Comparison of ENCODE assay signal across 8 cellular contexts in genomic region chr19:58346961-58347929, GRCh38. TPM values are rescaled to one million over a fixed set of nuclear protein-coding genes. Genes with fewer than 3 reads are reported as not detected.
DNase-seq lines count a peak whose midpoint lies in the region; ATAC-seq and TF ChIP-seq lines count a peak whose summit lies in the region.

No MANE protein-coding gene starts in this region.

- H3K27me3 ChIP-seq in foreskin keratinocyte = peaks cover 32% of the 10 kb centered on the region
- peaks cover 65% of the 10 kb centered on the region for H3K27me3 ChIP-seq in neutrophil
- no peaks in the 10 kb centered on the region for H3K27me3 ChIP-seq in testis

- intact Hi-C loops in testis (cut with DNase I; ENCODE audit: low total_unique reads) = no loop called here

- ATAC-seq in GM19467 (IDR thresholded peaks at IDR 0.05; ENCODE audit: unreplicated experiment) (peak; percentile 85), foreskin keratinocyte (peak; percentile 72)

- H3K36me3 ChIP-seq in neutrophil (no peaks in the 10 kb centered on the region), testis (ENCODE audit: low read depth, missing control alignments) (no peaks in the 10 kb centered on the region)

- H3K9me3 ChIP-seq in neutrophil = no peaks in the 10 kb centered on the region
- H3K9me3 ChIP-seq in testis = no peaks in the 10 kb centered on the region

- DNase-seq in COLO829 (ENCODE audit: low spot score) = peak; percentile 63
- DNase-seq in HPDE6-E6E7 (ENCODE audit: extremely low spot score) = peak; percentile 78
- DNase-seq in activated T-helper 9 cell treated with anti-CD3 and anti-CD28 coated beads, Interleukin-2, amount 50 U/mL, for 16 hours (ENCODE audit: low read depth) = peak; percentile 59
- peak in 1 of 2 donors; percentile 45 for DNase-seq in foreskin keratinocyte
- peak; percentile 65 for DNase-seq in testis

- peaks cover 8% of the 10 kb centered on the region for H3K4me1 ChIP-seq in foreskin keratinocyte
- peaks cover 10 to 16% of the 10 kb centered on the region in 2 experiments for H3K4me1 ChIP-seq in neutrophil (ENCODE audit: control insufficient read depth in 1 of 2, insufficient read depth in 1 of 2, low read depth in 1 of 2, low read length in 1 of 2)
- H3K4me1 ChIP-seq in testis = peaks cover 13% of the 10 kb centered on the region

- TF ChIP-seq CTCF in foreskin keratinocyte (conservative IDR thresholded peaks at IDR 0.05) = no peak
- no peak for TF ChIP-seq CTCF in neutrophil (IDR thresholded peaks at IDR 0.05)
- TF ChIP-seq CTCF in testis (IDR thresholded peaks at IDR 0.05) = no peak

- H3K4me3 ChIP-seq in neutrophil (ENCODE audit: low read depth in 1 of 2, low read length in 1 of 2) (peak overlapping the region; percentile 29 to 65), testis (peak overlapping the region; percentile 55 to 72)

- H3K27ac ChIP-seq in foreskin keratinocyte (no peak overlapping the region), neutrophil (no peak overlapping the region), testis (no peak overlapping the region)

- no peak for TF ChIP-seq POLR2A in testis (IDR thresholded peaks at IDR 0.05)

- 2 to 3% methylated on average over 5 to 66 of the region's 82 CpGs for WGBS in testis, 2 donors

TF ChIP-seq in PFSK-1, 5 proteins besides CTCF, POLR2A, EP300 and RAD21:
- TF ChIP-seq SIN3A (IDR thresholded peaks at IDR 0.05; ENCODE audit: borderline replicate concordance, insufficient read depth, low read length) (0 out of 2 replicates have a peak, but pooled peaks have one; percentile 24), POLR2AphosphoS5 (IDR thresholded peaks at IDR 0.05; ENCODE audit: low read depth, low read length) (peak; percentile 67), REST (IDR thresholded peaks at IDR 0.05; ENCODE audit: insufficient read depth in 1 of 2, low read depth in 2 of 2, low read length in 2 of 2) (peak; percentile 15 to 18; a peak in 1 of 4 replicates), TAF1 (IDR thresholded peaks at IDR 0.05; ENCODE audit: borderline replicate concordance, insufficient read depth, low read length) (peak; percentile 47; the same call in 1 of the 2 replicates), FOXP2 (optimal IDR thresholded peaks at IDR 0.05; ENCODE audit: borderline replicate concordance, extremely low read depth, extremely low read length, insufficient read depth) (no peak)

RNA-seq across cellular contexts. Expression of gene A1BG, which starts 6.0 kb away (rescaled TPM):
- polyA plus RNA-seq in PFSK-1 (2012; ENCODE audit: insufficient read length, low read depth) = 100 TPM
- total RNA-seq in foreskin keratinocyte (6.6 and 10.4 TPM in 2 replicates), testis (10 to 100 TPM in 1 of 2 donors, 1 to 10 TPM in 1; 3.5 to 13.1 TPM)
- polyA plus RNA-seq in foreskin keratinocyte (11.4 and 14.9 TPM in 2 replicates), testis (ENCODE audit: insufficient read depth, low read depth, low replicate concordance) (4.5 TPM)

RNA-seq across cellular contexts. Expression of gene ZNF497, which starts 15.3 kb away (rescaled TPM):
- polyA plus RNA-seq in PFSK-1 (2012; ENCODE audit: insufficient read length, low read depth) = 4.9 TPM
- 0.28 and 0.41 TPM in 2 replicates for total RNA-seq in foreskin keratinocyte
- 0.33 and 0.43 TPM in 2 replicates for polyA plus RNA-seq in foreskin keratinocyte
- 10 to 100 TPM; 10.3 to 10.7 TPM for total RNA-seq in testis
- polyA plus RNA-seq in testis (ENCODE audit: insufficient read depth, low read depth, low replicate concordance) = 2.6 TPM

RNA-seq across cellular contexts. Expression of gene ZSCAN22, which starts 20.5 kb away (rescaled TPM):
- polyA plus RNA-seq in PFSK-1 (2012; ENCODE audit: insufficient read length, low read depth) = 3.4 TPM
- 2.9 and 3.6 TPM in 2 replicates for total RNA-seq in foreskin keratinocyte
- polyA plus RNA-seq in foreskin keratinocyte = 1.0 and 1.3 TPM in 2 replicates
- 1 to 10 TPM; 3.5 to 4.9 TPM for total RNA-seq in testis
- polyA plus RNA-seq in testis (ENCODE audit: insufficient read depth, low read depth, low replicate concordance) = 2.4 TPM

RNA-seq across cellular contexts. Expression of gene ZNF837, which starts 33.6 kb away (rescaled TPM):
- polyA plus RNA-seq in PFSK-1 (2012; ENCODE audit: insufficient read length, low read depth) = 4.5 TPM
- 0.78 and 1.2 TPM in 2 replicates for total RNA-seq in foreskin keratinocyte
- polyA plus RNA-seq in foreskin keratinocyte = 0.82 and 1.2 TPM in 2 replicates
- total RNA-seq in testis = 1 to 10 TPM; 6.2 to 9.3 TPM
- 1.3 TPM for polyA plus RNA-seq in testis (ENCODE audit: insufficient read depth, low read depth, low replicate concordance)

RNA-seq across cellular contexts. Expression of gene RPS5, which starts 39.8 kb away (rescaled TPM):
- polyA plus RNA-seq in PFSK-1 (2012; ENCODE audit: insufficient read length, low read depth) = 5,346 TPM
- total RNA-seq in foreskin keratinocyte (1,574 and 1,581 TPM in 2 replicates), testis (1,000 to 10,000 TPM in 1 of 2 donors, 100 to 1,000 TPM in 1; 437 to 1,004 TPM)
- polyA plus RNA-seq in foreskin keratinocyte (2,220 and 2,246 TPM in 2 replicates), testis (ENCODE audit: insufficient read depth, low read depth, low replicate concordance) (746 TPM)
